Comparison of ENCODE assay signal across 13 cellular contexts in the genomic region with DNA sequence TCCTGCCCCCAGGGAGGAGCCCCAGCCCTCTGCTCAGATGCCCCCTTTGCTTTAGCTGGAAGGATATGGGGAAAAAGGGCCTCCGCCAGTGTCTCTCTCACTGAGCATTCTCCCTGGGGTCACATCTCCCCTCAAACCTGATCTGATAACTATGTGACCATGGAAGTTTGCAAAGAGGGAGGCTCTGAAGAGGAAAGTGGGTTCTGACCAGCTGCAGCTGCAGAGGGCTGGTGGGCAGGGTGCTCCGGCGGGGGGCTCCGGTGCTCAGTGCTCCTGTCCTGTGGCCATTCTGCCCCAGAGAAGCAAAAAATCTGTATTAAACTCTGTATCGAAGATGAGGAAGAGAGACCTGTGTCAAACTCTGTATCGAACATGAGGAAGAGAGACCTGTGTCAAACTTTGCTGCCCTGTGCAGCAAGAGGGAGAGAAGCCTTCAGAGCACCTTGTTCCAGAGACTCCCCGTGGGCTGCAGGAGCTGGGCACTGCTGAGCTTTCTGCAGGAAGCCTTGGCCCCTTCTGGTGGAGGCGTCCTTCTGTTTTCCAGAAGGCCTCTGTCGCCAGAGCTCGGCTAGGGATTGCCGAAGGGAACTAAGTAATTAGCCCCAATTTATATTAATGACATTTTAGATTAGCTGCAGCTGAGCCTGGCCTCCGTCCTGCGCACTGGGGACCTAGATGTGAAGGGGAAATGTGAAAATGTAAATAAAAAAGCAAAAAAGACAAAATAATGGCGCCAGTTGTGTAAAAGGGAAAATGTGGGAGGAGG.
DNase-seq lines count a peak whose midpoint lies in the region; ATAC-seq and TF ChIP-seq lines count a peak whose summit lies in the region.
"Had no signal": no experiment of that assay in that cellular context is flagged by ENCODE, and none has a peak within 500 bp of the region (broad histone marks: within the 10 kb centered on the region; RNA-seq: fewer than 3 reads in every experiment).

No MANE protein-coding gene starts in this region.

- TF ChIP-seq RAD21 in SK-N-SH (IDR thresholded peaks at IDR 0.05; ENCODE audit: low read length) = no peak

- no peak for TF ChIP-seq POLR2A in upper lobe of left lung (IDR thresholded peaks at IDR 0.05)

- H3K79me2 ChIP-seq in SK-N-SH (ENCODE audit: insufficient read depth) (no peaks in the 10 kb centered on the region), osteoblast (ENCODE audit: insufficient read depth, low read length) (no peaks in the 10 kb centered on the region)

- no peaks in the 10 kb centered on the region for H3K27me3 ChIP-seq in SK-N-SH (ENCODE audit: insufficient read depth)
- no peaks in the 10 kb centered on the region for H3K27me3 ChIP-seq in osteoblast (ENCODE audit: insufficient read depth, low read length)
- no peaks in the 10 kb centered on the region for H3K27me3 ChIP-seq in upper lobe of left lung
- H3K27me3 ChIP-seq in CD8-positive, alpha-beta memory T cell (ENCODE audit: insufficient read depth, low read length, poor library complexity, severe bottlenecking) = no peaks in the 10 kb centered on the region
- H3K27me3 ChIP-seq: BLaER1 treated with 17β-estradiol and CSF1 and Interleukin-3, amounts not matched to agents 10 nM and 100 nM had no signal

- H3K4me2 ChIP-seq in SK-N-SH (no peak overlapping the region), osteoblast (ENCODE audit: insufficient read depth, low read length) (no peak overlapping the region)
- H3K4me2 ChIP-seq: BLaER1 treated with 17β-estradiol and CSF1 and Interleukin-3, amounts not matched to agents 10 nM and 100 nM had no signal

- 15% methylated on average over 12 of the region's 14 CpGs for WGBS in SK-N-SH (ENCODE audit: low lambda C conversion rate)
- 84 to 93% methylated on average over 14 of the region's 14 CpGs for WGBS in upper lobe of left lung, 2 donors

- DNase-seq in SK-N-SH = peak; percentile 56
- DNase-seq in coronary artery (ENCODE audit: low spot score) = peak; percentile 9
- peak; percentile 74 for DNase-seq in osteoblast (ENCODE audit: insufficient read length, low spot score, missing footprints)
- DNase-seq in upper lobe of left lung = peak; percentile 17 to 38
- no peak for DNase-seq in activated CD4-positive, alpha-beta T cell treated with anti-CD3 and anti-CD28 coated beads for 1 hour
- DNase-seq in CD8-positive, alpha-beta memory T cell = no peak
- DNase-seq: 8988T; Calu3; CD4-positive, CD25-positive, alpha-beta regulatory T cell; DMS 273 treated with DMSO at 0.1 percent for 48 hours had no signal

- H3K27me3 Mint-ChIP-seq in CD8-positive, alpha-beta memory T cell = peaks cover 10 to 12% of the 10 kb centered on the region in 2 donors
- H3K27me3 Mint-ChIP-seq: CD4-positive, CD25-positive, alpha-beta regulatory T cell had no signal

- no peaks in the 10 kb centered on the region for H3K4me1 Mint-ChIP-seq in CD8-positive, alpha-beta memory T cell

- no peak for TF ChIP-seq EP300 in SK-N-SH (IDR thresholded peaks at IDR 0.05; ENCODE audit: borderline replicate concordance in 1 of 2, low read depth in 1 of 2, low read length in 1 of 2)
- no peak for TF ChIP-seq EP300 in upper lobe of left lung (IDR thresholded peaks at IDR 0.05)

- no peak for TF ChIP-seq CTCF in SK-N-SH (IDR thresholded peaks at IDR 0.05)
- TF ChIP-seq CTCF in coronary artery (IDR thresholded peaks at IDR 0.05) = no peak
- no peak for TF ChIP-seq CTCF in osteoblast (IDR thresholded peaks at IDR 0.05; ENCODE audit: extremely low read depth, low read depth, low read length)
- TF ChIP-seq CTCF in upper lobe of left lung (IDR thresholded peaks at IDR 0.05) = no peak

- POLR2A ChIA-PET in SK-N-SH (lab: Yijun Ruan, JAX) = no interaction called here
- POLR2A ChIA-PET in CD8-positive, alpha-beta memory T cell (lab: Charles Lee) = no interaction called here

- H2AFZ ChIP-seq in SK-N-SH (ENCODE audit: low read depth) = no peak overlapping the region
- no peak overlapping the region for H2AFZ ChIP-seq in osteoblast (ENCODE audit: low read length)

- no peak overlapping the region for H3K27ac ChIP-seq in SK-N-SH (ENCODE audit: low read depth in 2 of 2, low read length in 1 of 2)
- no peak overlapping the region for H3K27ac ChIP-seq in coronary artery
- H3K27ac ChIP-seq in osteoblast (ENCODE audit: low read depth, low read length) = no peak overlapping the region
- H3K27ac ChIP-seq in upper lobe of left lung = no peak overlapping the region
- no peak overlapping the region for H3K27ac ChIP-seq in CD8-positive, alpha-beta memory T cell (ENCODE audit: low read depth, low read length)
- H3K27ac ChIP-seq: BLaER1 treated with 17β-estradiol and CSF1 and Interleukin-3, amounts not matched to agents 10 nM and 100 nM had no signal

- no peaks in the 10 kb centered on the region for H3K9me2 ChIP-seq in SK-N-SH

- ATAC-seq in SK-N-SH treated with all-trans-retinoic acid at 6 μM for 48 hours = no peak
- ATAC-seq in upper lobe of left lung (ENCODE audit: low FRiP score in 2 of 2) = no peak

- H3K4me3 ChIP-seq in SK-N-SH (ENCODE audit: low read depth in 2 of 2, low read length in 1 of 2) (no peak overlapping the region), coronary artery (no peak overlapping the region), osteoblast (ENCODE audit: insufficient read depth, low read length) (no peak overlapping the region), upper lobe of left lung (no peak overlapping the region)
- H3K4me3 ChIP-seq in CD8-positive, alpha-beta memory T cell (ENCODE audit: low read length) = no peak overlapping the region
- H3K4me3 ChIP-seq: BLaER1 treated with 17β-estradiol and CSF1 and Interleukin-3, amounts not matched to agents 10 nM and 100 nM; HAP-1 had no signal

- H3K9ac ChIP-seq in SK-N-SH = no peak overlapping the region
- H3K9ac ChIP-seq: BLaER1 treated with 17β-estradiol and CSF1 and Interleukin-3, amounts not matched to agents 10 nM and 100 nM had no signal

- H3K4me3 Mint-ChIP-seq in CD8-positive, alpha-beta memory T cell = no peak overlapping the region
- H3K4me3 Mint-ChIP-seq: CD4-positive, CD25-positive, alpha-beta regulatory T cell had no signal

- H3K4me1 ChIP-seq in SK-N-SH (ENCODE audit: control insufficient read depth in 1 of 2, insufficient read depth in 2 of 2, low read depth in 1 of 2, low read length in 1 of 2) (no peaks in the 10 kb centered on the region; a peak in 1 of 4 replicates), osteoblast (ENCODE audit: insufficient read depth, low read length) (no peaks in the 10 kb centered on the region), upper lobe of left lung (peaks cover 0 to 5% (median 0%) of the 10 kb centered on the region in 4 donors)
- H3K4me1 ChIP-seq in CD8-positive, alpha-beta memory T cell (ENCODE audit: insufficient read depth, low read length) = no peaks in the 10 kb centered on the region
- H3K4me1 ChIP-seq: HAP-1 had no signal

- H3K9me3 Mint-ChIP-seq in CD8-positive, alpha-beta memory T cell = peaks cover 0 to 2% (median 0%) of the 10 kb centered on the region in 5 donors

- CTCF ChIA-PET in SK-N-SH (lab: Yijun Ruan, JAX) = interaction anchor here (1.2 kb wide), 1 partner anchor 14 kb away, joined by 3 read pairs; no protein-coding TSS in a partner anchor
- CTCF ChIA-PET in CD8-positive, alpha-beta memory T cell (lab: Charles Lee) = no interaction called here

- no peaks in the 10 kb centered on the region for H3K36me3 ChIP-seq in SK-N-SH (replicated peaks in 1 of 2; ENCODE audit: control insufficient read depth in 1 of 2, insufficient read depth in 2 of 2, low read length in 1 of 2)
- H3K36me3 ChIP-seq in osteoblast (ENCODE audit: insufficient read depth, low read length) = no peaks in the 10 kb centered on the region
- no peaks in the 10 kb centered on the region for H3K36me3 ChIP-seq in upper lobe of left lung
- no peaks in the 10 kb centered on the region for H3K36me3 ChIP-seq in CD8-positive, alpha-beta memory T cell (ENCODE audit: insufficient read depth, low read length)
- H3K36me3 ChIP-seq: BLaER1 treated with 17β-estradiol and CSF1 and Interleukin-3, amounts not matched to agents 10 nM and 100 nM; HAP-1 had no signal

- H3K9me3 ChIP-seq in SK-N-SH (no peaks in the 10 kb centered on the region), osteoblast (ENCODE audit: low read depth, low read length) (no peaks in the 10 kb centered on the region), upper lobe of left lung (peaks cover 0 to 4% (median under 1%) of the 10 kb centered on the region in 4 donors)
- H3K9me3 ChIP-seq in CD8-positive, alpha-beta memory T cell (ENCODE audit: low read length) = no peaks in the 10 kb centered on the region
- H3K9me3 ChIP-seq: HAP-1 had no signal

- no peaks in the 10 kb centered on the region for H3K36me3 Mint-ChIP-seq in CD8-positive, alpha-beta memory T cell
- H3K36me3 Mint-ChIP-seq: CD4-positive, CD25-positive, alpha-beta regulatory T cell had no signal

- H4K20me1 ChIP-seq in SK-N-SH (ENCODE audit: insufficient read depth) = no peaks in the 10 kb centered on the region
- H4K20me1 ChIP-seq in osteoblast (ENCODE audit: insufficient read depth, low read length) = no peaks in the 10 kb centered on the region
- H4K20me1 ChIP-seq: BLaER1 treated with 17β-estradiol and CSF1 and Interleukin-3, amounts not matched to agents 10 nM and 100 nM had no signal

- peak overlapping the region in 1 of 8 donors; percentile 19 for H3K27ac Mint-ChIP-seq in CD8-positive, alpha-beta memory T cell
- H3K27ac Mint-ChIP-seq: CD4-positive, CD25-positive, alpha-beta regulatory T cell had no signal

- no peaks in the 10 kb centered on the region for H3F3A ChIP-seq in SK-N-SH (replicated peaks; ENCODE audit: insufficient read depth)

TF ChIP-seq in SK-N-SH, 30 proteins besides CTCF, POLR2A, EP300 and RAD21 (continues in another document):
- TF ChIP-seq ELF1 (IDR thresholded peaks at IDR 0.05) (no peak), POLR2AphosphoS5 (IDR thresholded peaks at IDR 0.05; ENCODE audit: low read depth, low read length) (no peak), MXI1 (IDR thresholded peaks at IDR 0.05; ENCODE audit: low read depth, low read length) (no peak), NRF1 (IDR thresholded peaks at IDR 0.05; ENCODE audit: low read depth, low read length) (no peak), YY1 (IDR thresholded peaks at IDR 0.05; ENCODE audit: low read depth) (no peak), RCOR1 (IDR thresholded peaks at IDR 0.05; ENCODE audit: low read length) (no peak), SIN3A (IDR thresholded peaks at IDR 0.05; ENCODE audit: borderline replicate concordance, low read depth, low read length) (no peak), MEF2A (IDR thresholded peaks at IDR 0.05; ENCODE audit: borderline replicate concordance, low read depth) (no peak)

TF ChIP-seq in SK-N-SH treated with all-trans-retinoic acid at 6 μM for 48 hours, 23 proteins besides CTCF, POLR2A, EP300 and RAD21 (continues in another document):
- TF ChIP-seq SNAI2 (CRISPR knock-in tag; IDR thresholded peaks at IDR 0.05) (no peak), RARB (CRISPR knock-in tag; IDR thresholded peaks at IDR 0.05) (no peak), GLIS3 (CRISPR knock-in tag; IDR thresholded peaks at IDR 0.05) (no peak), BACH2 (CRISPR knock-in tag; IDR thresholded peaks at IDR 0.05; ENCODE audit: borderline replicate concordance) (no peak), ZNF565 (CRISPR knock-in tag; conservative IDR thresholded peaks at IDR 0.05; ENCODE audit: low read depth) (no peak), OSR1 (CRISPR knock-in tag; IDR thresholded peaks at IDR 0.05) (no peak), ARNTL (CRISPR knock-in tag; IDR thresholded peaks at IDR 0.05; ENCODE audit: borderline replicate concordance, low read depth) (no peak), ESRRG (CRISPR knock-in tag; IDR thresholded peaks at IDR 0.05) (no peak), CSDC2 (CRISPR knock-in tag; IDR thresholded peaks at IDR 0.05) (no peak)

Comparison
In these comparisons a context has a peak if more than half of its experiments do, and no peak if none do; other contexts are left out.
1. DNase-seq: peak in SK-N-SH (single experiment), coronary artery (single experiment), osteoblast (single experiment) and upper lobe of left lung (2 of 2); none in activated CD4-positive, alpha-beta T cell treated with anti-CD3 and anti-CD28 coated beads for 1 hour (single experiment) and CD8-positive, alpha-beta memory T cell (0 of 5).